ENCODE assay signal across 24 cellular contexts in the genomic region with DNA sequence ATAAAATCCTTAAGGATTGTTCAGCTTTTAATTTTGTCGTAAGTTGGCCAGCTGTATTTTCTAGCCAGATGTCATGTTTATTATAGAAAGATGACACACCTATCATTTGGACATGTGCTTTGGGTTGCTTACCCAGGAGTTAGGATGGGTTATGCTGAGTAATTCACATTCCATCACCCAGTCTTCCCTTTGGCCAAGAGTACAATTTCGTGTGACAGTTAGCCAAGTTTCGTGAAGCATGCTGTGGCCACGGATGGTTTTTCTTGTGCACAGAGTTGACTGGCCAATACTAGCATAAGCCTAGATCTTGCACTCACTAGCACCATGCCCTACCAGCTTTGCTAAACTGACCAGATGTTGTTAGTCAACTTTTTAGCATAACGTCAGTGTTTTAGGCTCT. TPM values are rescaled to one million over a fixed set of nuclear protein-coding genes. Genes with fewer than 3 reads are reported as not detected.
DNase-seq lines count a peak whose midpoint lies in the region; ATAC-seq, FAIRE-seq and TF ChIP-seq lines count a peak whose summit lies in the region.
"Had no signal": no experiment of that assay in that cellular context is flagged by ENCODE, and none has a peak within 500 bp of the region (broad histone marks: within the 10 kb centered on the region; RNA-seq: fewer than 3 reads in every experiment).

No MANE protein-coding gene starts in this region.

- POLR2A ChIA-PET in K562 (lab: Yijun Ruan, JAX) = interaction anchor here (0.6 to 1.6 kb wide), 3 partner anchors 28 to 329 kb away, joined by 4 read pairs; no protein-coding TSS in a partner anchor

- no peaks in the 10 kb centered on the region for H3K9me1 ChIP-seq in K562 (ENCODE audit: control insufficient read depth, insufficient read depth, low read length)

- H3K27me3 ChIP-seq in K562 (ENCODE audit: control insufficient read depth in 2 of 2, insufficient read depth in 2 of 2, low read length in 2 of 2) = no peaks in the 10 kb centered on the region
- H3K27me3 ChIP-seq: adrenal gland had no signal

- 53% methylated on average over 5 of the region's 5 CpGs for WGBS in K562 (ENCODE audit: insufficient coverage, low coverage, missing lambda C conversion rate)

- no peak for TF ChIP-seq RAD21 in K562 (CRISPR knock-in tag; conservative IDR thresholded peaks at IDR 0.05 in 1 of 2, IDR thresholded peaks at IDR 0.05 in 1 of 2)

- no peak for FAIRE-seq in K562 (lab: Jason Lieb, UNC)
- FAIRE-seq: GM18507, small intestine had no signal

- H2AFZ ChIP-seq in K562 (ENCODE audit: low read depth, low read length) = no peak overlapping the region

- no peak for TF ChIP-seq POLR2A in K562 (conservative IDR thresholded peaks at IDR 0.05)

- CTCF ChIA-PET in K562 (lab: Yijun Ruan, JAX; ENCODE audit: low intra/inter-chr PET ratio) = no interaction called here

- peak; percentile 89 for DNase-seq in AG10803 (ENCODE audit: low read depth)
- DNase-seq in GM04504 (ENCODE audit: low read depth) = peak; percentile 61
- no peak for DNase-seq in K562 (ENCODE audit: extremely low read depth in 1 of 4, low spot score in 3 of 4)
- DNase-seq in myocyte (ENCODE audit: low read depth) = peak; percentile 93
- DNase-seq in hepatic stellate cell (ENCODE audit: low spot score) = no peak
- DNase-seq in ureter (ENCODE audit: low spot score) = no peak
- DNase-seq in NCI-H187 (lab: John Stamatoyannopoulos, UW) = no peak
- DNase-seq: ACHN; activated CD4-positive, alpha-beta T cell treated with anti-CD3 and anti-CD28 coated beads for 36 hours; activated CD8-positive, alpha-beta memory T cell treated with anti-CD3 and anti-CD28 coated beads for 24 hours; activated naive CD4-positive, alpha-beta T cell treated with Interleukin-2 at 50 U/mL for 16 hours; activated T-cell treated with anti-CD3 and anti-CD28 coated beads, Interleukin-2, amount 50 U/mL, for 48 hours; adrenal gland; dermis blood vessel endothelial cell; head of caudate nucleus; mammary epithelial cell; NCI-H1436 treated with DMSO at 0.1 percent for 48 hours; NCI-H524 treated with DMSO at 0.1 percent for 48 hours; RPMI8226; small intestine; stimulated activated CD4-positive, alpha-beta T cell treated with anti-CD3 and anti-CD28 coated beads, Interleukin-1b, Interleukin-23, amount 100 ng/mL, for 48 hours; T-helper 2 cell had no signal

- in situ Hi-C loops in K562 (cut with MboI) = no loop called here

- H3K4me2 ChIP-seq in K562 (ENCODE audit: insufficient read depth, low read length) = peak overlapping the region; percentile 86; the same call in 1 of the 2 replicates

- H3K9ac ChIP-seq in K562 (ENCODE audit: insufficient read depth in 1 of 2, low read depth in 2 of 2, low read length in 2 of 2) = no peak overlapping the region

- TF ChIP-seq EP300 in K562 (IDR thresholded peaks at IDR 0.05; ENCODE audit: low read length) = no peak

- peaks cover 20% of the 10 kb centered on the region for H4K20me1 ChIP-seq in K562 (replicated peaks; ENCODE audit: control insufficient read depth, insufficient read depth, low read length)

- peaks cover 98% of the 10 kb centered on the region for H3K79me2 ChIP-seq in K562 (ENCODE audit: control insufficient read depth, insufficient read depth, low read length)

- no TSS peak for BruUV-seq in K562 (replicated peaks; lab: Mats Ljungman, UMichigan)

- no peak for ATAC-seq in K562
- ATAC-seq: activated CD4-positive, alpha-beta T cell treated with anti-CD3 and anti-CD28 coated beads for 36 hours had no signal

- H3K9me3 ChIP-seq in K562 (replicated peaks; ENCODE audit: control insufficient read depth, insufficient read depth, low read depth, low read length) = no peaks in the 10 kb centered on the region
- H3K9me3 ChIP-seq: adrenal gland had no signal

- TF ChIP-seq CTCF in AG10803 (conservative IDR thresholded peaks at IDR 0.05; ENCODE audit: low read length) (no peak), K562 (IDR thresholded peaks at IDR 0.05 in 2 of 3, conservative IDR thresholded peaks at IDR 0.05 in 1 of 3; ENCODE audit: insufficient read depth in 2 of 3, low read depth in 1 of 3, low read length in 3 of 3) (no peak)

- H3K36me3 ChIP-seq in K562 (ENCODE audit: control insufficient read depth, insufficient read depth, low read length) = peaks cover 5% of the 10 kb centered on the region; the same call in 1 of the 3 replicates
- H3K36me3 ChIP-seq: adrenal gland had no signal

- peaks cover 34 to 70% of the 10 kb centered on the region in 2 experiments for H3K4me1 ChIP-seq in K562 (replicated peaks in 1 of 2; ENCODE audit: control insufficient read depth in 2 of 2, insufficient read depth in 2 of 2, low read length in 2 of 2)

- H3K4me3 ChIP-seq in AG10803 (ENCODE audit: low read length) = no peak overlapping the region
- H3K4me3 ChIP-seq in K562 = no peak overlapping the region
- H3K4me3 ChIP-seq: adrenal gland, SK-N-MC had no signal

- H3K27ac ChIP-seq in K562 (ENCODE audit: extremely low read depth, low read depth, low read length) = no peak overlapping the region
- H3K27ac ChIP-seq: adrenal gland, SK-N-MC had no signal

- intact Hi-C loops in K562 (cut with micrococcal nuclease) = no loop called here

TF ChIP-seq in K562, 482 proteins besides CTCF, POLR2A, EP300 and RAD21:
- no peak for TF ChIP-seq CC2D1A (IDR thresholded peaks at IDR 0.05)
- TF ChIP-seq, protein P1, sequence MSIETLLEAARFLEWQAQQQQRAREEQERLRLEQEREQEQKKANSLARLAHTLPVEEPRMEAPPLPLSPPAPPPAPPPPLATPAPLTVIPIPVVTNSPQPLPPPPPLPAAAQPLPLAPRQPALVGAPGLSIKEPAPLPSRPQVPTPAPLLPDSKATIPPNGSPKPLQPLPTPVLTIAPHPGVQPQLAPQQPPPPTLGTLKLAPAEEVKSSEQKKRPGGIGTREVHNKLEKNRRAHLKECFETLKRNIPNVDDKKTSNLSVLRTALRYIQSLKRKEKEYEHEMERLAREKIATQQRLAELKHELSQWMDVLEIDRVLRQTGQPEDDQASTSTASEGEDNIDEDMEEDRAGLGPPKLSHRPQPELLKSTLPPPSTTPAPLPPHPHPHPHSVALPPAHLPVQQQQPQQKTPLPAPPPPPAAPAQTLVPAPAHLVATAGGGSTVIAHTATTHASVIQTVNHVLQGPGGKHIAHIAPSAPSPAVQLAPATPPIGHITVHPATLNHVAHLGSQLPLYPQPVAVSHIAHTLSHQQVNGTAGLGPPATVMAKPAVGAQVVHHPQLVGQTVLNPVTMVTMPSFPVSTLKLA (conservative IDR thresholded peaks at IDR 0.05) = 0 out of 4 replicates have a peak, but pooled peaks of 1 of the 2 experiments have one; percentile 20

RNA-seq across cellular contexts. Expression of a gene that starts 5.8 kb away (rescaled TPM):
- 103 and 194 TPM in 2 replicates for total RNA-seq in K562 (2011; cell fraction: chromatin; rRNA removed; ENCODE audit: low replicate concordance)
- 85.6 and 90.0 TPM in 2 replicates for total RNA-seq in K562 (2011; cell fraction: nucleolus; rRNA removed)
- 95.6 and 105 TPM in 2 replicates for total RNA-seq in K562 (2011; cell fraction: nucleoplasm; rRNA removed)
- total RNA-seq in K562 (2014; rRNA removed) (12.6 and 16.8 TPM in 2 replicates), K562 (2014; rRNA removed; fragmentation: Illumina TruSeq; extraction: Trizol) (10.0 and 10.8 TPM in 2 replicates), K562 (2015; rRNA removed; fragmentation: Illumina TruSeq; extraction: Trizol) (11.6 and 12.6 TPM in 2 replicates), K562 (2021) (26.7 and 29.8 TPM in 2 replicates), myocyte (59.8 and 68.3 TPM in 2 replicates), ureter (29.4 TPM)
- polyA plus RNA-seq in K562 (2011; rRNA removed) (25.5 and 53.9 TPM in 2 replicates), K562 (2014; fragmentation: Illumina TruSeq; extraction: Trizol) (30.4 and 32.8 TPM in 2 replicates), K562 (2014; fragmentation: Nextera tagmentation; extraction: Ambion mirVana) (1 to 10 TPM in 1 of 2 experiments, under 1 TPM in 1; 0.70 to 1.1 TPM), K562 (2014; rRNA removed) (32.3 and 43.2 TPM in 2 replicates)
- 28.1 and 37.8 TPM in 2 replicates for polyA plus RNA-seq in K562 (2011; cell fraction: cytosol; rRNA removed)
- 274 and 277 TPM in 2 replicates for polyA plus RNA-seq in K562 (2011; cell fraction: nucleus; rRNA removed)
- 33.7 and 73.6 TPM in 2 replicates for polyA plus RNA-seq in K562 (2012)
- 17.6 and 23.6 TPM in 2 replicates for polyA minus RNA-seq in K562 (2011; rRNA and poly(A)+ RNA removed)
- 11.7 and 21.4 TPM in 2 replicates for polyA minus RNA-seq in K562 (2011; cell fraction: cytosol; rRNA and poly(A)+ RNA removed)
- 20.3 and 37.2 TPM in 2 replicates for polyA minus RNA-seq in K562 (2011; cell fraction: nucleus; rRNA and poly(A)+ RNA removed)
- 203 TPM for polyA plus RNA-seq in myocyte (2012)

RNA-seq across cellular contexts. Expression of a gene that starts 56.5 kb away (rescaled TPM):
- total RNA-seq in K562 (2011; cell fraction: chromatin; rRNA removed; ENCODE audit: low replicate concordance) = 364 and 807 TPM in 2 replicates
- total RNA-seq in K562 (2011; cell fraction: nucleolus; rRNA removed) = 428 and 514 TPM in 2 replicates
- total RNA-seq in K562 (2011; cell fraction: nucleoplasm; rRNA removed) = 376 and 406 TPM in 2 replicates
- 18.9 and 23.7 TPM in 2 replicates for total RNA-seq in K562 (2014; rRNA removed)
- 31.0 and 34.3 TPM in 2 replicates for total RNA-seq in K562 (2014; rRNA removed; fragmentation: Illumina TruSeq; extraction: Trizol)
- 44.0 and 44.1 TPM in 2 replicates for total RNA-seq in K562 (2015; rRNA removed; fragmentation: Illumina TruSeq; extraction: Trizol)
- total RNA-seq in K562 (2021) = 78.5 and 79.6 TPM in 2 replicates
- polyA plus RNA-seq in K562 (2011; rRNA removed) = 52.9 and 143 TPM in 2 replicates
- polyA plus RNA-seq in K562 (2011; cell fraction: cytosol; rRNA removed) = 146 and 165 TPM in 2 replicates
- polyA plus RNA-seq in K562 (2011; cell fraction: nucleus; rRNA removed) = 466 and 543 TPM in 2 replicates
- polyA plus RNA-seq in K562 (2012) = 57.3 and 151 TPM in 2 replicates
- polyA plus RNA-seq in K562 (2014; fragmentation: Illumina TruSeq; extraction: Trizol) = 76.9 and 81.4 TPM in 2 replicates
- polyA plus RNA-seq in K562 (2014; fragmentation: Nextera tagmentation; extraction: Ambion mirVana) = 10 to 100 TPM; 11.4 to 14.8 TPM
- polyA plus RNA-seq in K562 (2014; rRNA removed) = 55.0 and 58.0 TPM in 2 replicates
- 123 TPM in 2 replicates for polyA minus RNA-seq in K562 (2011; rRNA and poly(A)+ RNA removed)
- 96.4 and 118 TPM in 2 replicates for polyA minus RNA-seq in K562 (2011; cell fraction: cytosol; rRNA and poly(A)+ RNA removed)
- 142 and 264 TPM in 2 replicates for polyA minus RNA-seq in K562 (2011; cell fraction: nucleus; rRNA and poly(A)+ RNA removed)
- 78.4 and 103 TPM in 2 replicates for total RNA-seq in myocyte
- 126 TPM for polyA plus RNA-seq in myocyte (2012)
- 89.6 TPM for total RNA-seq in ureter

Comparison
In these comparisons a context has a peak if more than half of its experiments do, and no peak if none do; other contexts are left out.
1. DNase-seq: peak in AG10803 (single experiment), GM04504 (single experiment) and myocyte (single experiment); none in K562 (0 of 4), hepatic stellate cell (single experiment), ureter (single experiment) and NCI-H187 (0 of 2).